ENCODE assay signal across 14 cellular contexts in the genomic region with DNA sequence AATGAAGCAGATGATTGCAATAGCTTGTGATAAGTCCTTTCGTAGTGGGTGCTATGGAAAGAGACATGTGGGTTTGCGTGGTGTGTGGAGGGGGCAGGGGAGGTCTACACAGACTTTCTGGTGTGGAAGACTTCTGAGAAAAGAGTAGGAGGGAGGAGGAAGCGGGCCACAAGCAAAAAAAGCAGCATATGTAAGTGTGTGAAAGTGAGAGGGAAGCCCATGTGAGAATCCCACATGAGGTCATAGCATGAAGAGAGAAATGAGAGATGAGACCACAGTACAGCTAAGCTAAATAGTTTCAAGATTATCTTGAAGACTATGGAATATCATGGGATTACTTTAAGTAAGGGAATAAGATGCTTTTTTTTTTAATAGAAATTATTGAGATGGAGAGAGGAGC.
A peak's percentile ranks its signal among the peaks of the same experiment; 100 is the strongest.
DNase-seq lines count a peak whose midpoint lies in the region; ATAC-seq and TF ChIP-seq lines count a peak whose summit lies in the region.
"Had no signal": no experiment of that assay in that cellular context is flagged by ENCODE, and none has a peak within 500 bp of the region (broad histone marks: within the 10 kb centered on the region; RNA-seq: fewer than 3 reads in every experiment).

No MANE protein-coding gene starts in this region.

- no peaks in the 10 kb centered on the region for H3K79me2 ChIP-seq in OCI-LY7 (ENCODE audit: insufficient read depth, low read depth, low read length)

- peak overlapping the region; percentile 1; the same call in 1 of the 2 replicates for H2AFZ ChIP-seq in OCI-LY7 (ENCODE audit: low read length)

- no peak overlapping the region for H3K4me2 ChIP-seq in OCI-LY7 (ENCODE audit: low read length)

- H3K9me2 ChIP-seq in OCI-LY7 (ENCODE audit: insufficient read depth, low read length): no peaks in the 10 kb centered on the region

- BruUV-seq in OCI-LY7 (replicated peaks; lab: Mats Ljungman, UMichigan): no TSS peak

- H3K9me3 ChIP-seq in OCI-LY7 (ENCODE audit: low read length): no peaks in the 10 kb centered on the region
- H3K9me3 ChIP-seq: BE2C, gastroesophageal sphincter, MG63, thyroid gland had no signal

- H3K4me3 ChIP-seq in OCI-LY7 (ENCODE audit: low read depth, low read length, poor library complexity, severe bottlenecking): no peak overlapping the region
- H3K4me3 ChIP-seq: gastroesophageal sphincter, MG63, thyroid gland had no signal

- H3K27ac ChIP-seq in OCI-LY7 (ENCODE audit: low read depth, low read length, poor library complexity, severe bottlenecking): no peak overlapping the region
- H3K27ac ChIP-seq: gastroesophageal sphincter, thyroid gland had no signal

- TF ChIP-seq CTCF in OCI-LY7 (conservative IDR thresholded peaks at IDR 0.05; ENCODE audit: low read length): no peak

- intact Hi-C loops in OCI-LY7 (cut with micrococcal nuclease; ENCODE audit: unreplicated experiment): no loop called here

- no peaks in the 10 kb centered on the region for H3K36me3 ChIP-seq in OCI-LY7 (ENCODE audit: insufficient read depth, low read length)
- H3K36me3 ChIP-seq: BE2C, gastroesophageal sphincter, MG63, thyroid gland had no signal

- no peaks in the 10 kb centered on the region for H3K4me1 ChIP-seq in OCI-LY7 (ENCODE audit: insufficient read depth, low read length, poor library complexity, severe bottlenecking)
- H3K4me1 ChIP-seq: BE2C, gastroesophageal sphincter, thyroid gland had no signal

- H4K20me1 ChIP-seq in OCI-LY7 (ENCODE audit: insufficient read depth, low read length): no peaks in the 10 kb centered on the region

- no peak for DNase-seq in OCI-LY7 (ENCODE audit: low spot score)
- DNase-seq in NCI-H187 treated with DMSO at 0.1 percent for 48 hours (lab: John Stamatoyannopoulos, UW): no peak
- no peak for DNase-seq in HK-2 (ENCODE audit: unreplicated experiment)
- DNase-seq in NCI-H1694 treated with DMSO at 0.1 percent for 48 hours (lab: John Stamatoyannopoulos, UW): no peak
- no peak for DNase-seq in iPS-NIHi7 (ENCODE audit: extremely low spot score)
- DNase-seq: activated CD4-positive, alpha-beta T cell treated with anti-CD3 and anti-CD28 coated beads for 36 hours; BE2C; MG63; NCI-H2081 treated with DMSO at 0.1 percent for 48 hours; thyroid gland had no signal

- CTCF ChIA-PET in OCI-LY7 (lab: Charles Lee; ENCODE audit: unreplicated experiment): no interaction called here

- ATAC-seq in GM18519 (IDR thresholded peaks at IDR 0.05; ENCODE audit: low FRiP score, unreplicated experiment): peak; percentile 98
- peak; percentile 56 for ATAC-seq in GM21619 (IDR thresholded peaks at IDR 0.05; ENCODE audit: unreplicated experiment)
- peak; percentile 88 for ATAC-seq in HG03066 (IDR thresholded peaks at IDR 0.05; ENCODE audit: low read depth, unreplicated experiment)
- ATAC-seq: activated CD4-positive, alpha-beta T cell treated with anti-CD3 and anti-CD28 coated beads for 36 hours; gastroesophageal sphincter had no signal

- POLR2A ChIA-PET in OCI-LY7 (lab: Charles Lee): no interaction called here
